In the genomic region with DNA sequence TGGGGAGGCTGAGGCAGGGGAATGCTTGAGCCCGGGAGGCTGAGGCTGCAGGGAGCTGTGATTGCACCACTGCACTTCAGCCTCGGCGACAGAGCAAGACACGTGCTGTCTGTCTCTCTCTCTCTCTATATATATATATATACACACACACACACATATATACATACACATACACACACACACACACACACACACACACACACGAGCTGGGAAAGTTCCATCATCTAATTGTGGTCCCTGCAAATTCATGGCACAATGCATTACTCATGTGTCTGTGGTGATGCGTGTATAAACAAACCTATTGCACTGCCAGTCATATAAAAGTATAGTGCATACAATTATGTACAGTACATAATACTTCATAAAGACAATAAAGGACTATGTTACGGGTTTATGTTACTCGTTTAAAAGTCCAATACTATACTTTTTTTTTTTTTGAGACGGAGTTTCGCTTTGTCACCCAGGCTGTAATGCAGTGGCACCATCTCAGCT, we compare ENCODE assay signal across 13 cellular contexts.
"Had no signal": no experiment of that assay in that cellular context is flagged by ENCODE, and none has a peak within 500 bp of the region (broad histone marks: within the 10 kb centered on the region; RNA-seq: fewer than 3 reads in every experiment).

No MANE protein-coding gene starts in this region.

- DNase-seq: activated CD4-positive, alpha-beta T cell treated with anti-CD3 and anti-CD28 coated beads for 4 hours; activated CD8-positive, alpha-beta T cell treated with anti-CD3 and anti-CD28 coated beads for 36 hours; activated gamma-delta T cell; activated T-cell treated with anti-CD3 and anti-CD28 coated beads, Interleukin-2, amount 50 U/mL, for 48 hours; amygdala; body of pancreas; effector CD8-positive, alpha-beta T cell; posterior cingulate gyrus; stimulated activated CD4-positive, alpha-beta T cell treated with anti-CD3 and anti-CD28 coated beads, Interleukin-2, amount 100 ng/mL, for 48 hours; thyroid gland; uterus had no signal

- H3K4me1 ChIP-seq: body of pancreas, gastroesophageal sphincter, right atrium auricular region, thyroid gland, uterus had no signal

- H3K4me3 ChIP-seq: body of pancreas, gastroesophageal sphincter, right atrium auricular region, thyroid gland, uterus had no signal

- H3K27me3 ChIP-seq: body of pancreas, gastroesophageal sphincter, right atrium auricular region, thyroid gland, uterus had no signal

- H3K9me3 ChIP-seq: body of pancreas, gastroesophageal sphincter, right atrium auricular region, thyroid gland, uterus had no signal

- H3K27ac ChIP-seq: body of pancreas, gastroesophageal sphincter, right atrium auricular region, thyroid gland, uterus had no signal

- H3K36me3 ChIP-seq: thyroid gland, uterus had no signal
